In the genomic region with DNA sequence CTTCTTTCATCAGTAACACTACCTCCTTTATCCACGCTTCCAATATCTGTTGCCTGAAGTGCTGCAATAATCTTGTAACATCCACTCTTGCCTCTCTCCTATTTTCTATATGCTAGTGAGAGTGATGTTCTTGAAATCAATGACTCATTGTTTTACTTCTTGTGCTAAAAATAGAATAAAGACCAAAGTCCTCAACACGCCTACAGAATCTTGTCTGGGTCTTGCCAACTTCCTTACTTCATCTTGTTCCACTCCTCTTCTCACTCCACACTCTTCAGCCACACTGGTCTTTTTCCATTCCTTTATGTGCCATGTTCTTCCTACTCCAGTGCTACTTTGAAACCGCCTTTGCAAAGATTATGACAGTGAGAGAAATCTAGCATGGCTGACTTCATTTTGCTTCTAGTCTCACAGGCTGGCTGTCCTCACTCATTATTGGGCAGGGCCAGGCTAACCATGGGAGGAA, we compare ENCODE assay signal across 10 cellular contexts.
A peak's percentile ranks its signal among the peaks of the same experiment; 100 is the strongest.
DNase-seq lines count a peak whose midpoint lies in the region; TF ChIP-seq lines count a peak whose summit lies in the region.
"Had no signal": no experiment of that assay in that cellular context is flagged by ENCODE, and none has a peak within 500 bp of the region (broad histone marks: within the 10 kb centered on the region; RNA-seq: fewer than 3 reads in every experiment).

No MANE protein-coding gene starts in this region.

- H3K9ac ChIP-seq in KMS-11 (no peak overlapping the region), endodermal cell (ENCODE audit: extremely low read depth, low read length, poor library complexity, severe bottlenecking) (no peak overlapping the region)

- peaks cover 27% of the 10 kb centered on the region for H3K9me3 ChIP-seq in endodermal cell (ENCODE audit: control insufficient read depth, low read length)
- H3K9me3 ChIP-seq in MG63, result peaks cover 14% of the 10 kb centered on the region; the same call in 1 of the 2 replicates

- H3K4me3 ChIP-seq in KMS-11 (IDR thresholded peaks at IDR 0.05; ENCODE audit: insufficient read depth, low read depth, low read length) (no peak overlapping the region), endodermal cell (ENCODE audit: low read length) (peak overlapping the region; percentile 72), MG63 (no peak overlapping the region)

- H3K4me1 Mint-ChIP-seq in endodermal cell, result peaks cover 29% of the 10 kb centered on the region

- H2AFZ ChIP-seq in KMS-11 (ENCODE audit: low read depth), result peak overlapping the region; percentile 6; the same call in 1 of the 2 replicates

- H3K36me3 ChIP-seq in KMS-11 (ENCODE audit: insufficient read depth), result no peaks in the 10 kb centered on the region
- peaks cover 12% of the 10 kb centered on the region for H3K36me3 ChIP-seq in endodermal cell (ENCODE audit: control insufficient read depth, insufficient read depth, low read length)
- H3K36me3 ChIP-seq in MG63, result no peaks in the 10 kb centered on the region

- TF ChIP-seq CTCF in KMS-11 (conservative IDR thresholded peaks at IDR 0.05; ENCODE audit: low read depth, low read length) (no peak), endodermal cell (conservative IDR thresholded peaks at IDR 0.05) (no peak)

- H3K79me2 ChIP-seq in KMS-11 (ENCODE audit: insufficient read depth, low read depth), result no peaks in the 10 kb centered on the region

- DNase-seq in stimulated activated CD4-positive, alpha-beta T cell treated with anti-CD3 and anti-CD28 coated beads, Interleukin-4, amount 100 ng/mL, for 48 hours (ENCODE audit: low read depth in 2 of 2), result peak; percentile 1 to 5
- no peak for DNase-seq in stimulated activated CD4-positive, alpha-beta T cell treated with anti-CD3 and anti-CD28 coated beads, Interleukin-4, amount 100 ng/mL, for 1 hour
- DNase-seq in endodermal cell (no peak), OCI-M2 (lab: John Stamatoyannopoulos, UW; ENCODE audit: unreplicated experiment) (no peak), HUDEP-2 (lab: John Stamatoyannopoulos, UW; ENCODE audit: unreplicated experiment in 76 of 76) (no peak), MG63 (no peak), Ammon's horn (ENCODE audit: low spot score) (no peak)
- DNase-seq: DND-41, NCI-H2171 treated with DMSO at 0.1 percent for 48 hours had no signal

- H4K20me1 ChIP-seq in KMS-11 (ENCODE audit: insufficient read depth), result no peaks in the 10 kb centered on the region

- no peak overlapping the region for H3K27ac ChIP-seq in KMS-11
- no peak overlapping the region for H3K27ac ChIP-seq in endodermal cell (ENCODE audit: low read depth, low read length)

- peaks cover 10% of the 10 kb centered on the region for H3K4me1 ChIP-seq in KMS-11 (ENCODE audit: low read depth, poor library complexity, severe bottlenecking)
- peaks cover 14% of the 10 kb centered on the region for H3K4me1 ChIP-seq in endodermal cell (ENCODE audit: control insufficient read depth, insufficient read depth, low read length)

- no peaks in the 10 kb centered on the region for H3K9me3 Mint-ChIP-seq in endodermal cell

- H3K4me2 ChIP-seq in KMS-11, result no peak overlapping the region

- no peaks in the 10 kb centered on the region for H3K36me3 Mint-ChIP-seq in endodermal cell (ENCODE audit: low read depth)

- H3K27me3 ChIP-seq in KMS-11 (ENCODE audit: insufficient read depth, low read depth) (no peaks in the 10 kb centered on the region), endodermal cell (ENCODE audit: control insufficient read depth, insufficient read depth, low read length, poor library complexity, severe bottlenecking) (no peaks in the 10 kb centered on the region), MG63 (no peaks in the 10 kb centered on the region; the same call in 1 of the 2 replicates)

- no peak overlapping the region for H3K27ac Mint-ChIP-seq in endodermal cell

- WGBS in endodermal cell (ENCODE audit: insufficient coverage in 1 of 2, insufficient read length in 1 of 2), 2 experiments, result 90 to 91% methylated on average over 2 to 3 of the region's 3 CpGs

- no peak overlapping the region for H3K4me3 Mint-ChIP-seq in endodermal cell

- no peaks in the 10 kb centered on the region for H3K27me3 Mint-ChIP-seq in endodermal cell (ENCODE audit: insufficient read depth)

Comparison
In these comparisons a context has a peak if more than half of its experiments do, and no peak if none do; other contexts are left out.
1. DNase-seq: peak in stimulated activated CD4-positive, alpha-beta T cell treated with anti-CD3 and anti-CD28 coated beads, Interleukin-4, amount 100 ng/mL, for 48 hours (2 of 2); none in stimulated activated CD4-positive, alpha-beta T cell treated with anti-CD3 and anti-CD28 coated beads, Interleukin-4, amount 100 ng/mL, for 1 hour (single experiment), endodermal cell (single experiment), OCI-M2 (single experiment), HUDEP-2 (0 of 76), MG63 (single experiment) and Ammon's horn (single experiment).